ENCODE assay signal across 1 cellular context in the genomic region with DNA sequence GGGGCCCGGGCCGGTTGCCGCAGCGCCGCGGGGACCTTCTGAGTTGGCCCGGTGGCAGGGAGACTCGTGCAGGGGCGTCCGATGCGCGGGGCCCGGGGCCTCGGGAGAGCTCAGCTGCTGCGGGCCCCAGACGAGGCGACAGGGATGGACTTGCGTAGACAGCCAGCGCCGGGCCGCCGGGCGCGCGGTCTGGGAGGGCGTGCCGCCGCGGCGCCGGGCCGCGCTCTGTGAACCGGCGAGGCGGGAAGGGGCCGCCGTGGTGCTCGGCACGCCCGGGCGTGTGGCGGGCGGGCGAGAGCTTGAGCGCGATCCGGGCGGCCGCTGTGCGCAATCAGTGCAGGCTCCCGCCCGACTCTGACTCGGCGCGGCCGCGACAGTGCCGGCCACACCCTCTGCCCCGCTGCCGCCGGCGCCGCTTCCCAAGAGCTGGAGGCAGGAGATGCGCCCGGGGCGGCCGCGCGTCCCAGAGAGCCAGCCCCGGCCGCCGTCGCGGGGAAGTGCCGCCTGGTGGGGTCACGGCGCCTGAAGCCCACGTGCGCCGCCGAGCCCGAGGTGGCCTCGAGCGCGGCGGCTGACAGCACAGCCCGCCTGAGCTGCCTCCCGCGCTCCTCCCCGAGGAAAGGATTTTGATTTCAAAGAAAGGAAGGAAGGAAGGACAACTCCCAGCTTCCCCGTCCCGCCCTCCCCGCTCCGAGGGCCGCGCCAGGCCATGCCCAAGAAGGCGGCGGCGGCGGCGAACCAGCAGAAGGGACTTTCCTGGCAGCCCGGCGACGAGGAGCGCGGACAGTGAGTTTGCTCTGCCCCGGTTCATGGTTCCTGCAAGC.
TF ChIP-seq lines count a peak whose summit lies in the region.

No MANE protein-coding gene starts in this region.

TF ChIP-seq in HEK293, 187 proteins besides CTCF, POLR2A, EP300 and RAD21 (continued from another document):
- TF ChIP-seq, protein P1, sequence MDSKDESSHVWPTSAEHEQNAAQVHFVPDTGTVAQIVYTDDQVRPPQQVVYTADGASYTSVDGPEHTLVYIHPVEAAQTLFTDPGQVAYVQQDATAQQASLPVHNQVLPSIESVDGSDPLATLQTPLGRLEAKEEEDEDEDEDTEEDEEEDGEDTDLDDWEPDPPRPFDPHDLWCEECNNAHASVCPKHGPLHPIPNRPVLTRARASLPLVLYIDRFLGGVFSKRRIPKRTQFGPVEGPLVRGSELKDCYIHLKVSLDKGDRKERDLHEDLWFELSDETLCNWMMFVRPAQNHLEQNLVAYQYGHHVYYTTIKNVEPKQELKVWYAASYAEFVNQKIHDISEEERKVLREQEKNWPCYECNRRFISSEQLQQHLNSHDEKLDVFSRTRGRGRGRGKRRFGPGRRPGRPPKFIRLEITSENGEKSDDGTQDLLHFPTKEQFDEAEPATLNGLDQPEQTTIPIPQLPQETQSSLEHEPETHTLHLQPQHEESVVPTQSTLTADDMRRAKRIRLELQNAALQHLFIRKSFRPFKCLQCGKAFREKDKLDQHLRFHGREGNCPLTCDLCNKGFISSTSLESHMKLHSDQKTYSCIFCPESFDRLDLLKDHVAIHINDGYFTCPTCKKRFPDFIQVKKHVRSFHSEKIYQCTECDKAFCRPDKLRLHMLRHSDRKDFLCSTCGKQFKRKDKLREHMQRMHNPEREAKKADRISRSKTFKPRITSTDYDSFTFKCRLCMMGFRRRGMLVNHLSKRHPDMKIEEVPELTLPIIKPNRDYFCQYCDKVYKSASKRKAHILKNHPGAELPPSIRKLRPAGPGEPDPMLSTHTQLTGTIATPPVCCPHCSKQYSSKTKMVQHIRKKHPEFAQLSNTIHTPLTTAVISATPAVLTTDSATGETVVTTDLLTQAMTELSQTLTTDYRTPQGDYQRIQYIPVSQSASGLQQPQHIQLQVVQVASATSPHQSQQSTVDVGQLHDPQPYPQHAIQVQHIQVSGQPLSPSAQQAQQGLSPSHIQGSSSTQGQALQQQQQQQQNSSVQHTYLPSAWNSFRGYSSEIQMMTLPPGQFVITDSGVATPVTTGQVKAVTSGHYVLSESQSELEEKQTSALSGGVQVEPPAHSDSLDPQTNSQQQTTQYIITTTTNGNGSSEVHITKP (tag by site-specific recombination; IDR thresholded peaks at IDR 0.05), result no peak
- TF ChIP-seq, protein P2, sequence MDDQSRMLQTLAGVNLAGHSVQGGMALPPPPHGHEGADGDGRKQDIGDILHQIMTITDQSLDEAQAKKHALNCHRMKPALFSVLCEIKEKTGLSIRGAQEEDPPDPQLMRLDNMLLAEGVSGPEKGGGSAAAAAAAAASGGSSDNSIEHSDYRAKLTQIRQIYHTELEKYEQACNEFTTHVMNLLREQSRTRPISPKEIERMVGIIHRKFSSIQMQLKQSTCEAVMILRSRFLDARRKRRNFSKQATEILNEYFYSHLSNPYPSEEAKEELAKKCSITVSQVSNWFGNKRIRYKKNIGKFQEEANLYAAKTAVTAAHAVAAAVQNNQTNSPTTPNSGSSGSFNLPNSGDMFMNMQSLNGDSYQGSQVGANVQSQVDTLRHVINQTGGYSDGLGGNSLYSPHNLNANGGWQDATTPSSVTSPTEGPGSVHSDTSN (CRISPR knock-in tag; IDR thresholded peaks at IDR 0.05), result 0 out of 2 replicates have a peak, but pooled peaks have one; percentile 9
- TF ChIP-seq ZBTB8A (tag by site-specific recombination; IDR thresholded peaks at IDR 0.05) (0 out of 2 replicates have a peak, but pooled peaks have one; percentile 1), SCRT1 (tag by site-specific recombination; IDR thresholded peaks at IDR 0.05; ENCODE audit: borderline replicate concordance) (no peak), ZNF37A (tag by site-specific recombination; IDR thresholded peaks at IDR 0.05) (no peak), ZNF660 (tag by site-specific recombination; IDR thresholded peaks at IDR 0.05) (0 out of 2 replicates have a peak, but pooled peaks have one; percentile 21), BCL11B (tag by site-specific recombination; IDR thresholded peaks at IDR 0.05; ENCODE audit: low read depth) (no peak), ZNF791 (tag by site-specific recombination; IDR thresholded peaks at IDR 0.05) (no peak), KLF10 (tag by site-specific recombination; IDR thresholded peaks at IDR 0.05) (peak; percentile 29; the same call in 1 of the 2 replicates), ZNF221 (tag by site-specific recombination; IDR thresholded peaks at IDR 0.05; ENCODE audit: borderline replicate concordance) (no peak), YY1 (tag by site-specific recombination; IDR thresholded peaks at IDR 0.05) (peak; percentile 44; the same call in 1 of the 2 replicates), ZNF350 (tag by site-specific recombination; IDR thresholded peaks at IDR 0.05) (no peak), SP2 (tag by site-specific recombination; IDR thresholded peaks at IDR 0.05) (peak; percentile 22; the same call in 1 of the 2 replicates), ZNF843 (tag by site-specific recombination; IDR thresholded peaks at IDR 0.05) (no peak), ZXDB (tag by site-specific recombination; IDR thresholded peaks at IDR 0.05) (peak; percentile 10), MEIS1 (CRISPR knock-in tag; IDR thresholded peaks at IDR 0.05; ENCODE audit: borderline replicate concordance) (no peak), ZNF785 (tag by site-specific recombination; IDR thresholded peaks at IDR 0.05) (no peak)
- TF ChIP-seq, protein P3, sequence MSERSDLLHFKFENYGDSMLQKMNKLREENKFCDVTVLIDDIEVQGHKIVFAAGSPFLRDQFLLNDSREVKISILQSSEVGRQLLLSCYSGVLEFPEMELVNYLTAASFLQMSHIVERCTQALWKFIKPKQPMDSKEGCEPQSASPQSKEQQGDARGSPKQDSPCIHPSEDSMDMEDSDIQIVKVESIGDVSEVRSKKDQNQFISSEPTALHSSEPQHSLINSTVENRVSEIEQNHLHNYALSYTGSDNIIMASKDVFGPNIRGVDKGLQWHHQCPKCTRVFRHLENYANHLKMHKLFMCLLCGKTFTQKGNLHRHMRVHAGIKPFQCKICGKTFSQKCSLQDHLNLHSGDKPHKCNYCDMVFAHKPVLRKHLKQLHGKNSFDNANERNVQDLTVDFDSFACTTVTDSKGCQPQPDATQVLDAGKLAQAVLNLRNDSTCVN (tag by site-specific recombination; optimal IDR thresholded peaks at IDR 0.05), result peak; percentile 83
- TF ChIP-seq, protein P4, sequence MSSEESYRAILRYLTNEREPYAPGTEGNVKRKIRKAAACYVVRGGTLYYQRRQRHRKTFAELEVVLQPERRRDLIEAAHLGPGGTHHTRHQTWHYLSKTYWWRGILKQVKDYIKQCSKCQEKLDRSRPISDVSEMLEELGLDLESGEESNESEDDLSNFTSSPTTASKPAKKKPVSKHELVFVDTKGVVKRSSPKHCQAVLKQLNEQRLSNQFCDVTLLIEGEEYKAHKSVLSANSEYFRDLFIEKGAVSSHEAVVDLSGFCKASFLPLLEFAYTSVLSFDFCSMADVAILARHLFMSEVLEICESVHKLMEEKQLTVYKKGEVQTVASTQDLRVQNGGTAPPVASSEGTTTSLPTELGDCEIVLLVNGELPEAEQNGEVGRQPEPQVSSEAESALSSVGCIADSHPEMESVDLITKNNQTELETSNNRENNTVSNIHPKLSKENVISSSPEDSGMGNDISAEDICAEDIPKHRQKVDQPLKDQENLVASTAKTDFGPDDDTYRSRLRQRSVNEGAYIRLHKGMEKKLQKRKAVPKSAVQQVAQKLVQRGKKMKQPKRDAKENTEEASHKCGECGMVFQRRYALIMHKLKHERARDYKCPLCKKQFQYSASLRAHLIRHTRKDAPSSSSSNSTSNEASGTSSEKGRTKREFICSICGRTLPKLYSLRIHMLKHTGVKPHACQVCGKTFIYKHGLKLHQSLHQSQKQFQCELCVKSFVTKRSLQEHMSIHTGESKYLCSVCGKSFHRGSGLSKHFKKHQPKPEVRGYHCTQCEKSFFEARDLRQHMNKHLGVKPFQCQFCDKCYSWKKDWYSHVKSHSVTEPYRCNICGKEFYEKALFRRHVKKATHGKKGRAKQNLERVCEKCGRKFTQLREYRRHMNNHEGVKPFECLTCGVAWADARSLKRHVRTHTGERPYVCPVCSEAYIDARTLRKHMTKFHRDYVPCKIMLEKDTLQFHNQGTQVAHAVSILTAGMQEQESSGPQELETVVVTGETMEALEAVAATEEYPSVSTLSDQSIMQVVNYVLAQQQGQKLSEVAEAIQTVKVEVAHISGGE (tag by site-specific recombination; conservative IDR thresholded peaks at IDR 0.05; ENCODE audit: low read depth), result no peak
